10 cellular contexts compared by ENCODE assay signal in genomic region chr20:1334761-1335160, GRCh38. TPM values are rescaled to one million over a fixed set of nuclear protein-coding genes. Genes with fewer than 3 reads are reported as not detected.
DNase-seq lines count a peak whose midpoint lies in the region; ATAC-seq and TF ChIP-seq lines count a peak whose summit lies in the region.
"Had no signal": no experiment of that assay in that cellular context is flagged by ENCODE, and none has a peak within 500 bp of the region (broad histone marks: within the 10 kb centered on the region; RNA-seq: fewer than 3 reads in every experiment).

No MANE protein-coding gene starts in this region.

- no peaks in the 10 kb centered on the region for H3K27me3 Mint-ChIP-seq in CD4-positive, alpha-beta T cell

- H3K27ac ChIP-seq in CD4-positive, alpha-beta T cell (ENCODE audit: low read depth, low read length) = no peak overlapping the region

- H3K9me3 ChIP-seq in CD4-positive, alpha-beta T cell (ENCODE audit: control insufficient read depth, low read length) = no peaks in the 10 kb centered on the region

- CTCF ChIA-PET in CD4-positive, alpha-beta T cell (lab: Charles Lee) = interaction anchor here (1.7 kb wide), 1 partner anchor 102 kb away, joined by 6 read pairs; no protein-coding TSS in a partner anchor

- H3K36me3 Mint-ChIP-seq in CD4-positive, alpha-beta T cell (ENCODE audit: low read depth) = peaks cover 35% of the 10 kb centered on the region

- no peak for DNase-seq in CD4-positive, alpha-beta T cell
- peak; percentile 62 for DNase-seq in HPDE6-E6E7 (ENCODE audit: extremely low spot score)
- peak; percentile 35 for DNase-seq in SW480 (ENCODE audit: low spot score)
- peak; percentile 63 for DNase-seq in islet precursor cell
- no peak for DNase-seq in stimulated activated CD4-positive, alpha-beta T cell treated with anti-CD3 and anti-CD28 coated beads, Interleukin-2, amount 100 ng/mL, for 24 hours
- DNase-seq in anterior cingulate cortex (lab: John Stamatoyannopoulos, UW) = no peak
- DNase-seq in NCI-H526 treated with DMSO at 0.1 percent for 48 hours (lab: John Stamatoyannopoulos, UW) = no peak
- DNase-seq: activated CD4-positive, alpha-beta T cell treated with anti-CD3 and anti-CD28 coated beads, Interleukin-2, amount 50 U/mL, for 1 hour; stimulated activated naive CD8-positive, alpha-beta T cell treated with anti-CD3 and anti-CD28 coated beads, Interleukin-15, Interleukin-2, amounts not matched to agents 100 U/mL and 50 U/mL, for 24 hours had no signal

- POLR2A ChIA-PET in CD4-positive, alpha-beta T cell (lab: Charles Lee) = no interaction called here

- H3K4me3 Mint-ChIP-seq in CD4-positive, alpha-beta T cell = no peak overlapping the region

- peak overlapping the region; percentile 82 for H3K27ac Mint-ChIP-seq in CD4-positive, alpha-beta T cell

- no peak for TF ChIP-seq CTCF in CD4-positive, alpha-beta T cell (IDR thresholded peaks at IDR 0.05)

- intact Hi-C loops in CD4-positive, alpha-beta T cell (cut with DNase I, micrococcal nuclease) = no loop called here

- peaks cover 60% of the 10 kb centered on the region for H3K4me1 Mint-ChIP-seq in CD4-positive, alpha-beta T cell (ENCODE audit: low read depth)

- ATAC-seq in CD4-positive, alpha-beta T cell (ENCODE audit: poor library complexity) = no peak
- ATAC-seq in HG03196 (IDR thresholded peaks at IDR 0.05; ENCODE audit: unreplicated experiment) = no peak
- ATAC-seq: stimulated activated naive CD8-positive, alpha-beta T cell treated with anti-CD3 and anti-CD28 coated beads, Interleukin-15, Interleukin-2, amounts not matched to agents 100 U/mL and 50 U/mL, for 24 hours had no signal

- H3K9me3 Mint-ChIP-seq in CD4-positive, alpha-beta T cell = no peaks in the 10 kb centered on the region

- H3K27me3 ChIP-seq in CD4-positive, alpha-beta T cell (ENCODE audit: control insufficient read depth, insufficient read depth, low read length) = no peaks in the 10 kb centered on the region

RNA-seq across cellular contexts. Expression of gene SDCBP2, which starts 5.8 kb away (rescaled TPM):
- total RNA-seq in CD4-positive, alpha-beta T cell = 1 to 10 TPM; 1.2 to 1.3 TPM

RNA-seq across cellular contexts. Expression of gene FKBP1A, which starts 58.1 kb away (rescaled TPM):
- total RNA-seq in CD4-positive, alpha-beta T cell = 10 to 100 TPM; 43.3 to 45.4 TPM

Comparison
In these comparisons a context has a peak if more than half of its experiments do, and no peak if none do; other contexts are left out.
1. DNase-seq: peak in HPDE6-E6E7 (single experiment), SW480 (single experiment) and islet precursor cell (single experiment); none in CD4-positive, alpha-beta T cell (0 of 10), stimulated activated CD4-positive, alpha-beta T cell treated with anti-CD3 and anti-CD28 coated beads, Interleukin-2, amount 100 ng/mL, for 24 hours (0 of 2), anterior cingulate cortex (0 of 58) and NCI-H526 treated with DMSO at 0.1 percent for 48 hours (single experiment).